In genomic region chr17:19533036-19533717, GRCh38 we compare ENCODE assay signal across 8 cellular contexts. TPM values are rescaled to one million over a fixed set of nuclear protein-coding genes. Genes with fewer than 3 reads are reported as not detected.
A peak's percentile ranks its signal among the peaks of the same experiment; 100 is the strongest.
DNase-seq lines count a peak whose midpoint lies in the region; ATAC-seq, FAIRE-seq and TF ChIP-seq lines count a peak whose summit lies in the region.
"Had no signal": no experiment of that assay in that cellular context is flagged by ENCODE, and none has a peak within 500 bp of the region (broad histone marks: within the 10 kb centered on the region; RNA-seq: fewer than 3 reads in every experiment).

No MANE protein-coding gene starts in this region.

- H3K4me1 ChIP-seq in liver (ENCODE audit: control insufficient read depth in 4 of 4, insufficient read depth in 4 of 4, low read length in 3 of 4) (peaks cover 10 to 59% (median 55%) of the 10 kb centered on the region in 4 donors), mucosa of descending colon (ENCODE audit: low read depth) (peaks cover 11% of the 10 kb centered on the region)

- H3K4me1 Mint-ChIP-seq in stimulated activated naive CD8-positive, alpha-beta T cell treated with anti-CD3 and anti-CD28 coated beads, Interleukin-15, amount 100 ng/mL, for 72 hours, result peaks cover 22% of the 10 kb centered on the region
- H3K4me1 Mint-ChIP-seq in activated CD4-positive, alpha-beta T cell treated with anti-CD3 and anti-CD28 coated beads, Interleukin-2, amount 10 ng/mL, durations not matched to agents 7 days and 5 days, result peaks cover 13% of the 10 kb centered on the region

- peak overlapping the region; percentile 38 for H3K4me3 ChIP-seq in astrocyte of the cerebellum (ENCODE audit: low read depth, low read length)
- peak overlapping the region; percentile 14 to 83 (median 74) for H3K4me3 ChIP-seq in liver (ENCODE audit: low read depth in 1 of 3, low read length in 3 of 3)
- H3K4me3 ChIP-seq in mucosa of descending colon, result no peak overlapping the region

- FAIRE-seq in HTR-8/SVneo (lab: Jason Lieb, UNC), result peak; percentile 62

- TF ChIP-seq RAD21 in liver (IDR thresholded peaks at IDR 0.05), result no peak

- POLR2A ChIA-PET in activated CD4-positive, alpha-beta T cell treated with anti-CD3 and anti-CD28 coated beads, Interleukin-2, amount 10 ng/mL, durations not matched to agents 7 days and 5 days (lab: Charles Lee), result no interaction called here

- intact Hi-C loops in mucosa of descending colon (cut with DNase I, micrococcal nuclease), result no loop called here

- no peaks in the 10 kb centered on the region for H3K9me3 Mint-ChIP-seq in stimulated activated naive CD8-positive, alpha-beta T cell treated with anti-CD3 and anti-CD28 coated beads, Interleukin-15, amount 100 ng/mL, for 72 hours
- H3K9me3 Mint-ChIP-seq in activated CD4-positive, alpha-beta T cell treated with anti-CD3 and anti-CD28 coated beads, Interleukin-2, amount 10 ng/mL, durations not matched to agents 7 days and 5 days, result no peaks in the 10 kb centered on the region

- no peaks in the 10 kb centered on the region for H3K27me3 ChIP-seq in liver (ENCODE audit: control insufficient read depth in 4 of 4, insufficient read depth in 4 of 4, low read length in 3 of 4)

- H3K27ac Mint-ChIP-seq in stimulated activated naive CD8-positive, alpha-beta T cell treated with anti-CD3 and anti-CD28 coated beads, Interleukin-15, amount 100 ng/mL, for 72 hours, result no peak overlapping the region
- no peak overlapping the region for H3K27ac Mint-ChIP-seq in activated CD4-positive, alpha-beta T cell treated with anti-CD3 and anti-CD28 coated beads, Interleukin-2, amount 10 ng/mL, durations not matched to agents 7 days and 5 days

- 14% methylated on average over 30 of the region's 30 CpGs for WGBS in liver

- CTCF ChIA-PET in activated CD4-positive, alpha-beta T cell treated with anti-CD3 and anti-CD28 coated beads, Interleukin-2, amount 10 ng/mL, durations not matched to agents 7 days and 5 days (lab: Charles Lee), result no interaction called here

- H3K36me3 ChIP-seq in liver (ENCODE audit: control insufficient read depth in 4 of 4, insufficient read depth in 3 of 4, low read depth in 1 of 4, low read length in 3 of 4), result no peaks in the 10 kb centered on the region
- H3K36me3 ChIP-seq in mucosa of descending colon (ENCODE audit: low read depth), result no peaks in the 10 kb centered on the region

- peaks cover 78% of the 10 kb centered on the region for H3K27me3 Mint-ChIP-seq in stimulated activated naive CD8-positive, alpha-beta T cell treated with anti-CD3 and anti-CD28 coated beads, Interleukin-15, amount 100 ng/mL, for 72 hours
- peaks cover 56% of the 10 kb centered on the region for H3K27me3 Mint-ChIP-seq in activated CD4-positive, alpha-beta T cell treated with anti-CD3 and anti-CD28 coated beads, Interleukin-2, amount 10 ng/mL, durations not matched to agents 7 days and 5 days

- peak overlapping the region; percentile 3 to 42 for H3K9ac ChIP-seq in liver (ENCODE audit: low read depth in 1 of 2, low read length in 2 of 2)

- peak; percentile 3 for ATAC-seq in stimulated activated naive CD8-positive, alpha-beta T cell treated with anti-CD3 and anti-CD28 coated beads, Interleukin-15, amount 100 ng/mL, for 72 hours
- ATAC-seq in mucosa of descending colon, result no peak

- TF ChIP-seq CTCF in astrocyte of the cerebellum (IDR thresholded peaks at IDR 0.05; ENCODE audit: low read depth, low read length, missing control alignments) (no peak), liver (IDR thresholded peaks at IDR 0.05; ENCODE audit: low read depth, low read length, missing input control) (no peak), GM20000 (IDR thresholded peaks at IDR 0.05; ENCODE audit: extremely low read depth, missing control alignments) (no peak), mucosa of descending colon (IDR thresholded peaks at IDR 0.05) (no peak)

- DNase-seq in HTR-8/SVneo (ENCODE audit: insufficient read length, low spot score) (no peak), astrocyte of the cerebellum (ENCODE audit: low read depth) (no peak), GM20000 (ENCODE audit: low spot score) (no peak), mucosa of descending colon (no peak)
- no peak for DNase-seq in stimulated activated naive CD8-positive, alpha-beta T cell treated with anti-CD3 and anti-CD28 coated beads, Interleukin-15, amount 100 ng/mL, for 72 hours
- no peak for DNase-seq in activated CD4-positive, alpha-beta T cell treated with anti-CD3 and anti-CD28 coated beads, Interleukin-2, amount 10 ng/mL, durations not matched to agents 7 days and 5 days
- DNase-seq: activated gamma-delta T cell treated with Interleukin-2 at 50 U/mL for 16 hours had no signal

- in situ Hi-C loops in astrocyte of the cerebellum (cut with HindIII; ENCODE audit: low sequenced_read_pairs), result no loop called here

- peak overlapping the region; percentile 93 to 96 for H3K27ac ChIP-seq in liver (ENCODE audit: low read depth in 1 of 2, low read length in 2 of 2)

- no peaks in the 10 kb centered on the region for H3K9me3 ChIP-seq in liver (ENCODE audit: control insufficient read depth in 4 of 4, low read length in 3 of 4)
- H3K9me3 ChIP-seq in mucosa of descending colon, result no peaks in the 10 kb centered on the region

- H3K36me3 Mint-ChIP-seq in activated CD4-positive, alpha-beta T cell treated with anti-CD3 and anti-CD28 coated beads, Interleukin-2, amount 10 ng/mL, durations not matched to agents 7 days and 5 days (ENCODE audit: low read depth), result no peaks in the 10 kb centered on the region

- H3K4me3 Mint-ChIP-seq in stimulated activated naive CD8-positive, alpha-beta T cell treated with anti-CD3 and anti-CD28 coated beads, Interleukin-15, amount 100 ng/mL, for 72 hours, result peak overlapping the region; percentile 51 to 74
- H3K4me3 Mint-ChIP-seq in activated CD4-positive, alpha-beta T cell treated with anti-CD3 and anti-CD28 coated beads, Interleukin-2, amount 10 ng/mL, durations not matched to agents 7 days and 5 days, result no peak overlapping the region

TF ChIP-seq in liver, 16 proteins besides CTCF, POLR2A, EP300 and RAD21:
- TF ChIP-seq MAX (IDR thresholded peaks at IDR 0.05) (peak; percentile 7), YY1 (IDR thresholded peaks at IDR 0.05) (peak; percentile 37), REST (IDR thresholded peaks at IDR 0.05) (no peak)
TF ChIP-seq in liver: peak in this region for 2.

RNA-seq across cellular contexts. Expression of gene SLC47A1, which starts 0.5 kb away (rescaled TPM):
- total RNA-seq in liver (10 to 100 TPM; 34.9 to 69.2 TPM), mucosa of descending colon (1 to 10 TPM; 1.0 to 2.9 (median 2.3) TPM)
- 10 to 100 TPM; 34.8 to 39.5 TPM for polyA plus RNA-seq in liver
- total RNA-seq in activated CD4-positive, alpha-beta T cell treated with anti-CD3 and anti-CD28 coated beads, Interleukin-2, amount 10 ng/mL, durations not matched to agents 7 days and 5 days, result not detected

Comparison
In these comparisons a context has a peak if more than half of its experiments do, and no peak if none do; other contexts are left out.
1. RNA of gene SLC47A1, which starts 0.5 kb away (total RNA-seq): 34.9 to 69.2 TPM in liver; 1.0 to 2.9 TPM in mucosa of descending colon and not detected in activated CD4-positive, alpha-beta T cell treated with anti-CD3 and anti-CD28 coated beads, Interleukin-2, amount 10 ng/mL, durations not matched to agents 7 days and 5 days; every median in the first group is over 4 times any median in the second.